10 cellular contexts compared by ENCODE assay signal in genomic region chr15:42493694-42494093, GRCh38. TPM values are rescaled to one million over a fixed set of nuclear protein-coding genes. Genes with fewer than 3 reads are reported as not detected.
DNase-seq lines count a peak whose midpoint lies in the region; ATAC-seq and TF ChIP-seq lines count a peak whose summit lies in the region.
"Had no signal": no experiment of that assay in that cellular context is flagged by ENCODE, and none has a peak within 500 bp of the region (broad histone marks: within the 10 kb centered on the region; RNA-seq: fewer than 3 reads in every experiment).

No MANE protein-coding gene starts in this region.

- no peak for ATAC-seq in HG03159 (IDR thresholded peaks at IDR 0.05; ENCODE audit: unreplicated experiment)

- H4K20me1 ChIP-seq in DOHH2 (ENCODE audit: control insufficient read depth, insufficient read depth, low read depth, low read length) (no peaks in the 10 kb centered on the region), mammary epithelial cell (ENCODE audit: insufficient read depth, low read length) (no peaks in the 10 kb centered on the region)

- CTCF ChIA-PET in mammary epithelial cell (lab: Charles Lee; ENCODE audit: low non-redundant PET), result no interaction called here

- dilution Hi-C loops in mammary epithelial cell (cut with HindIII; ENCODE audit: low sequenced_read_pairs), result no loop called here

- in situ Hi-C loops in mammary epithelial cell (cut with MboI; ENCODE audit: low sequenced_read_pairs in 2 of 2), result no loop called here

- DNase-seq in NOMO-1 treated with DMSO at 0.1 percent for 48 hours (lab: John Stamatoyannopoulos, UW; ENCODE audit: unreplicated experiment) (peak; percentile 63), mammary epithelial cell (no peak), progenitor cell of endocrine pancreas (ENCODE audit: low spot score, unreplicated experiment) (no peak), H4 (ENCODE audit: low spot score) (no peak)
- DNase-seq in stimulated activated CD8-positive, alpha-beta memory T cell treated with anti-CD3 and anti-CD28 coated beads, Interleukin-4, amount 100 ng/mL, for 48 hours, result no peak
- no peak for DNase-seq in stimulated activated naive CD4-positive, alpha-beta T cell (lab: John Stamatoyannopoulos, UW)
- DNase-seq: activated effector memory CD4-positive, alpha-beta T cell treated with Interleukin-2 at 50 U/mL for 16 hours; ovary had no signal

- H3K27ac Mint-ChIP-seq in progenitor cell of endocrine pancreas, result peak overlapping the region; percentile 3

- H3K4me3 Mint-ChIP-seq in progenitor cell of endocrine pancreas (ENCODE audit: low read depth), result peak overlapping the region; percentile 24

- H3K4me3 ChIP-seq in DOHH2 (ENCODE audit: low read length) (peak overlapping the region; percentile 65), mammary epithelial cell (replicated peaks in 1 of 3; ENCODE audit: insufficient read depth in 1 of 3, low read depth in 2 of 3, low read length in 3 of 3) (no peak overlapping the region)
- H3K4me3 ChIP-seq: ovary had no signal

- H3K36me3 Mint-ChIP-seq in progenitor cell of endocrine pancreas (ENCODE audit: insufficient read depth), result no peaks in the 10 kb centered on the region

- H3K4me1 Mint-ChIP-seq in progenitor cell of endocrine pancreas (ENCODE audit: low read depth), result peaks cover 21% of the 10 kb centered on the region

- H3K9me3 ChIP-seq in DOHH2 (ENCODE audit: control insufficient read depth, insufficient read depth, low read length) (no peaks in the 10 kb centered on the region), mammary epithelial cell (replicated peaks; ENCODE audit: insufficient read depth, low read length) (no peaks in the 10 kb centered on the region)
- H3K9me3 ChIP-seq: ovary had no signal

- H3K36me3 ChIP-seq in DOHH2 (ENCODE audit: control insufficient read depth, low read length) (peaks cover under 1% of the 10 kb centered on the region), mammary epithelial cell (ENCODE audit: insufficient read depth, low read length) (no peaks in the 10 kb centered on the region)
- H3K36me3 ChIP-seq: ovary had no signal

- H3K9me2 ChIP-seq in DOHH2 (replicated peaks; ENCODE audit: control insufficient read depth, low read length), result no peaks in the 10 kb centered on the region

- no peaks in the 10 kb centered on the region for H3K27me3 Mint-ChIP-seq in progenitor cell of endocrine pancreas

- peaks cover 10% of the 10 kb centered on the region for H3F3A ChIP-seq in DOHH2 (ENCODE audit: control insufficient read depth, insufficient read depth)

- TF ChIP-seq CTCF in DOHH2 (IDR thresholded peaks at IDR 0.05; ENCODE audit: low read depth, low read length, poor library complexity, severe bottlenecking) (no peak), mammary epithelial cell (conservative IDR thresholded peaks at IDR 0.05 in 1 of 2, IDR thresholded peaks at IDR 0.05 in 1 of 2; ENCODE audit: extremely low read depth in 1 of 2, insufficient read depth in 1 of 2, low read depth in 1 of 2, low read length in 2 of 2) (no peak), progenitor cell of endocrine pancreas (IDR thresholded peaks at IDR 0.05; ENCODE audit: unreplicated experiment) (no peak)

- H3K79me2 ChIP-seq in DOHH2 (ENCODE audit: control insufficient read depth, low read length), result peaks cover 56% of the 10 kb centered on the region
- peaks cover 54% of the 10 kb centered on the region for H3K79me2 ChIP-seq in mammary epithelial cell (ENCODE audit: insufficient read depth, low read length)

- intact Hi-C loops in mammary epithelial cell (cut with micrococcal nuclease), result no loop called here

- peak overlapping the region; percentile 6 for H2AFZ ChIP-seq in mammary epithelial cell (ENCODE audit: low read depth, low read length)

- 94% methylated on average over 1 of the region's 1 CpG for WGBS in mammary epithelial cell (ENCODE audit: low coverage, missing lambda C conversion rate)

- BruUV-seq in mammary epithelial cell (replicated peaks; lab: Mats Ljungman, UMichigan), result no TSS peak

- H3K4me2 ChIP-seq in DOHH2 (ENCODE audit: low read length), result peak overlapping the region; percentile 76
- H3K4me2 ChIP-seq in mammary epithelial cell (ENCODE audit: insufficient read depth, low read depth, low read length), result no peak overlapping the region

- H3K27me3 ChIP-seq in DOHH2 (ENCODE audit: control insufficient read depth, low read length), result no peaks in the 10 kb centered on the region
- H3K27me3 ChIP-seq in mammary epithelial cell (ENCODE audit: insufficient read depth, low read length), result no peaks in the 10 kb centered on the region
- H3K27me3 ChIP-seq: ovary had no signal

- peak overlapping the region; percentile 80 for H3K27ac ChIP-seq in DOHH2 (ENCODE audit: low read depth, low read length)
- no peak overlapping the region for H3K27ac ChIP-seq in mammary epithelial cell (ENCODE audit: insufficient read depth, low read depth, low read length)
- H3K27ac ChIP-seq: ovary had no signal

- H3K4me1 ChIP-seq in DOHH2 (ENCODE audit: control insufficient read depth, low read length) (peaks cover 65% of the 10 kb centered on the region), mammary epithelial cell (ENCODE audit: insufficient read depth, low read length) (peaks cover 19% of the 10 kb centered on the region)

- H3K9me3 Mint-ChIP-seq in progenitor cell of endocrine pancreas (ENCODE audit: low read depth), result no peaks in the 10 kb centered on the region

- H3K9ac ChIP-seq in mammary epithelial cell (ENCODE audit: insufficient read depth, low read length), result no peak overlapping the region

RNA-seq across cellular contexts. Expression of gene SNAP23, which starts 1.7 kb away (rescaled TPM):
- 10 to 100 TPM; 40.0 to 45.7 TPM for total RNA-seq in mammary epithelial cell
- polyA plus RNA-seq in mammary epithelial cell, result 21.7 TPM
- 28.0 TPM for polyA minus RNA-seq in mammary epithelial cell
- total RNA-seq in progenitor cell of endocrine pancreas, result 57.4 and 67.4 TPM in 2 replicates
- 56.7 and 87.9 TPM in 2 replicates for total RNA-seq in H4 (2014; rRNA removed; shearing (Covaris generic))

RNA-seq across cellular contexts. Expression of gene ZNF106, which starts 2.8 kb away (rescaled TPM):
- total RNA-seq in mammary epithelial cell (10 to 100 TPM; 48.7 to 56.3 TPM), progenitor cell of endocrine pancreas (47.5 and 52.4 TPM in 2 replicates)
- 13.0 TPM for polyA plus RNA-seq in mammary epithelial cell
- 67.6 TPM for polyA minus RNA-seq in mammary epithelial cell
- 16.3 and 19.2 TPM in 2 replicates for total RNA-seq in H4 (2014; rRNA removed; shearing (Covaris generic))

RNA-seq across cellular contexts. Expression of gene LRRC57, which starts 54.9 kb away (rescaled TPM):
- total RNA-seq in mammary epithelial cell (10 to 100 TPM; 29.8 to 42.5 TPM), progenitor cell of endocrine pancreas (27.0 and 27.6 TPM in 2 replicates)
- polyA plus RNA-seq in mammary epithelial cell, result 14.2 TPM
- polyA minus RNA-seq in mammary epithelial cell, result 27.8 TPM
- 6.3 and 14.2 TPM in 2 replicates for total RNA-seq in H4 (2014; rRNA removed; shearing (Covaris generic))

RNA-seq across cellular contexts. Expression of gene HAUS2, which starts 54.9 kb away (rescaled TPM):
- total RNA-seq in mammary epithelial cell (10 to 100 TPM; 25.3 to 34.3 TPM), progenitor cell of endocrine pancreas (22.0 and 24.2 TPM in 2 replicates)
- 23.0 TPM for polyA plus RNA-seq in mammary epithelial cell
- polyA minus RNA-seq in mammary epithelial cell, result 13.3 TPM
- total RNA-seq in H4 (2014; rRNA removed; shearing (Covaris generic)), result 40.0 and 41.8 TPM in 2 replicates
